10 cellular contexts compared by ENCODE assay signal in the genomic region with DNA sequence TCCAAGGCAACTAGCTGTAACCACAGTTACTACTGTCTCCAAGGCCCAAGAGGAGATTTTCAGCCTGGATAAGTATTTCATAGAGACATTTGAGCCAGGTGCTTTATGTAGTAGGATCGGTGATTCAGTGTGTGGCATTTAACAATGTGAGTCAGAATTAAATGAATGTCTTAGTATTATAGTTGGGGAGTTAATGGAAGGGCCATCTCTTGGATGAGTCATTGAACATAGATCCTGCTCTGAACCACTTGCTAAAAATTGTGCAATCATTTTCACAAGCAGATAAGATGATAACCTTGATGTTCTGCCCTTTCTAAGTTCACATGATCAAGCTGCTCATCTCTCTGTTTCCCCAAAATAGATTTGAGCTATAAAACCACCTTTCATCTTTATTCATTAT.
DNase-seq lines count a peak whose midpoint lies in the region; ATAC-seq, FAIRE-seq and TF ChIP-seq lines count a peak whose summit lies in the region.
"Had no signal": no experiment of that assay in that cellular context is flagged by ENCODE, and none has a peak within 500 bp of the region (broad histone marks: within the 10 kb centered on the region; RNA-seq: fewer than 3 reads in every experiment).

No MANE protein-coding gene starts in this region.

- no peak overlapping the region for H3K27ac ChIP-seq in esophagus muscularis mucosa (replicated peaks in 1 of 4)
- no peak overlapping the region for H3K27ac ChIP-seq in aorta (ENCODE audit: low read depth in 1 of 2, low read length in 2 of 2)

- H3K36me3 ChIP-seq in esophagus muscularis mucosa (no peaks in the 10 kb centered on the region), aorta (ENCODE audit: control insufficient read depth in 1 of 2, insufficient read depth in 2 of 2, low read length in 1 of 2) (no peaks in the 10 kb centered on the region)

- H3K27me3 ChIP-seq in esophagus muscularis mucosa (no peaks in the 10 kb centered on the region), aorta (ENCODE audit: control insufficient read depth in 1 of 2, insufficient read depth in 2 of 2, low read length in 1 of 2) (no peaks in the 10 kb centered on the region)

- TF ChIP-seq CTCF in esophagus muscularis mucosa (IDR thresholded peaks at IDR 0.05) = no peak

- no peak overlapping the region for H3K4me3 ChIP-seq in esophagus muscularis mucosa
- H3K4me3 ChIP-seq in aorta (ENCODE audit: low read length in 2 of 2) = no peak overlapping the region

- 26% methylated on average over 1 of the region's 1 CpG for WGBS in esophagus muscularis mucosa
- WGBS in aorta, 2 donors = 83 to 91% methylated on average over 1 of the region's 1 CpG

- ATAC-seq in GM19455 (IDR thresholded peaks at IDR 0.05; ENCODE audit: unreplicated experiment) = no peak
- ATAC-seq in GM21825 (IDR thresholded peaks at IDR 0.05; ENCODE audit: unreplicated experiment) = no peak
- ATAC-seq in aorta (ENCODE audit: low FRiP score) = no peak

- no peaks in the 10 kb centered on the region for H3K9me3 ChIP-seq in esophagus muscularis mucosa
- no peaks in the 10 kb centered on the region for H3K9me3 ChIP-seq in aorta (ENCODE audit: control insufficient read depth, low read length)

- no peak for TF ChIP-seq POLR2A in esophagus muscularis mucosa (IDR thresholded peaks at IDR 0.05; ENCODE audit: low read depth)

- no peak for TF ChIP-seq EP300 in esophagus muscularis mucosa (IDR thresholded peaks at IDR 0.05)

- FAIRE-seq in islet of Langerhans (lab: Jason Lieb, UNC) = peak; percentile 100

- H3K4me1 ChIP-seq in esophagus muscularis mucosa (peaks cover 0 to 9% (median 4%) of the 10 kb centered on the region in 4 donors), aorta (ENCODE audit: control insufficient read depth in 1 of 2, insufficient read depth in 2 of 2, low read length in 2 of 2) (no peaks in the 10 kb centered on the region)

- intact Hi-C loops in esophagus muscularis mucosa (cut with DNase I) = no loop called here
- intact Hi-C loops in aorta (cut with DNase I) = no loop called here

- peak; percentile 72 for DNase-seq in AG08395 (ENCODE audit: low spot score)
- peak; percentile 85 for DNase-seq in HS-27A (ENCODE audit: low read depth)
- DNase-seq in SKM-1 (lab: John Stamatoyannopoulos, UW; ENCODE audit: unreplicated experiment) = peak; percentile 15
- DNase-seq in esophagus muscularis mucosa (ENCODE audit: extremely low spot score) = no peak
- DNase-seq in aorta = no peak
- DNase-seq: H7, NCI-H2029 had no signal

Comparison
In these comparisons a context has a peak if more than half of its experiments do, and no peak if none do; other contexts are left out.
1. DNase-seq: peak in AG08395 (single experiment), HS-27A (single experiment) and SKM-1 (single experiment); none in esophagus muscularis mucosa (single experiment) and aorta (0 of 2).